In the genomic region with DNA sequence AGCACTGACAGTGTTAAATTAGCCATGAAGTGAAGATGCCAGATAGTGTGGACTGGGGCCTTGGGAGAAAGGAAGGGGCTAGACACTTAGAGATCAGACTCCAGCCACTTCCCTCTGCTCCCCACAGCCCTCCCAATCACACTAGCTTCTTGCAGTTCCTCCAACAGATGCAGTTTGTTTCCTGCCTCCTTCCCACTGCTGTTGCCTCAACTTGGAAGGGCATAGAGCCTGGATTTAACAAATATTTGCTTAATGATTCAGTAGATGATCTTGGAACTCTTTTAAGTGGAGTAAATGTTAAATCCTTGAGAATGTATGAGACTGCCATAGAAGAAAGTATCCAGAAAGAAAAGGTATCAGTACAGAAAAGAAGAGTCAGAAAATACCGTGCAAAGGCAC, we compare ENCODE assay signal across 8 cellular contexts. TPM values are rescaled to one million over a fixed set of nuclear protein-coding genes. Genes with fewer than 3 reads are reported as not detected.
A peak's percentile ranks its signal among the peaks of the same experiment; 100 is the strongest.
DNase-seq lines count a peak whose midpoint lies in the region; ATAC-seq and TF ChIP-seq lines count a peak whose summit lies in the region.

No MANE protein-coding gene starts in this region.

- peak overlapping the region; percentile 89 for H3K4me2 ChIP-seq in Loucy (ENCODE audit: low read depth, low read length, poor library complexity, severe bottlenecking)

- H3K4me3 Mint-ChIP-seq in CD14-positive monocyte: peak overlapping the region; percentile 92 to 99
- H3K4me3 Mint-ChIP-seq in nephron: peak overlapping the region; percentile 85 to 96 (median 87)

- no peaks in the 10 kb centered on the region for H3F3A ChIP-seq in Loucy (ENCODE audit: low read depth)

- peaks cover 35% of the 10 kb centered on the region for H3K4me1 ChIP-seq in Loucy (ENCODE audit: insufficient read depth, low read length, poor library complexity, severe bottlenecking)

- ATAC-seq in GM18498 (IDR thresholded peaks at IDR 0.05; ENCODE audit: unreplicated experiment): no peak
- ATAC-seq in HG02623 (IDR thresholded peaks at IDR 0.05; ENCODE audit: unreplicated experiment): no peak

- H3K4me3 ChIP-seq in Loucy (ENCODE audit: low read length, poor library complexity, severe bottlenecking): peak overlapping the region; percentile 93

- peaks cover 36% of the 10 kb centered on the region for H3K4me1 Mint-ChIP-seq in CD14-positive monocyte
- H3K4me1 Mint-ChIP-seq in nephron: peaks cover 30% of the 10 kb centered on the region

- H3K9me3 ChIP-seq in Loucy (ENCODE audit: insufficient read depth, low read depth, low read length): no peaks in the 10 kb centered on the region

- peaks cover 35% of the 10 kb centered on the region for H3K79me2 ChIP-seq in Loucy (ENCODE audit: insufficient read depth, low read length)

- peaks cover 35% of the 10 kb centered on the region for H4K20me1 ChIP-seq in Loucy (ENCODE audit: insufficient read depth, low read length, poor library complexity, severe bottlenecking)

- peak overlapping the region; percentile 94 for H3K9ac ChIP-seq in Loucy (ENCODE audit: low read depth, low read length, poor library complexity, severe bottlenecking)

- no peak overlapping the region for H2AFZ ChIP-seq in Loucy (ENCODE audit: low read length)

- H3K9me3 Mint-ChIP-seq in CD14-positive monocyte (peaks cover 0 to 4% (median 0%) of the 10 kb centered on the region in 7 donors), nephron (no peaks in the 10 kb centered on the region)

- peaks cover 15% of the 10 kb centered on the region; the same call in 1 of the 2 replicates for H3K36me3 ChIP-seq in Loucy (ENCODE audit: insufficient read depth, low read length)

- no peaks in the 10 kb centered on the region for H3K27me3 Mint-ChIP-seq in CD14-positive monocyte (ENCODE audit: low read depth in 3 of 3)
- no peaks in the 10 kb centered on the region for H3K27me3 Mint-ChIP-seq in nephron (ENCODE audit: low read depth)

- H3K27ac Mint-ChIP-seq in CD14-positive monocyte (peak overlapping the region; percentile 97 to 100 (median 99)), nephron (peak overlapping the region; percentile 95 to 98 (median 97))

- peaks cover 3% of the 10 kb centered on the region for H3K27me3 ChIP-seq in Loucy (ENCODE audit: insufficient read depth, low read length, poor library complexity, severe bottlenecking)

- intact Hi-C loops in CD14-positive monocyte (cut with micrococcal nuclease): loop anchor here (2.0 to 10.0 kb wide), 5 partner anchors 52 to 642 kb away; a partner anchor contains a TSS

- peaks cover 14 to 21% of the 10 kb centered on the region in 2 donors for H3K36me3 Mint-ChIP-seq in CD14-positive monocyte
- peaks cover 21% of the 10 kb centered on the region for H3K36me3 Mint-ChIP-seq in nephron (ENCODE audit: low read depth)

- TF ChIP-seq CTCF in CD14-positive monocyte (IDR thresholded peaks at IDR 0.05) (no peak), Loucy (conservative IDR thresholded peaks at IDR 0.05; ENCODE audit: low read length) (no peak), nephron (IDR thresholded peaks at IDR 0.05; ENCODE audit: unreplicated experiment in 3 of 3) (no peak)

- H3K9me2 ChIP-seq in Loucy (replicated peaks; ENCODE audit: low read depth, low read length): no peaks in the 10 kb centered on the region

- DNase-seq in CD14-positive monocyte (ENCODE audit: low spot score) (no peak), dermis blood vessel endothelial cell (peak; percentile 71), globus pallidus (ENCODE audit: low spot score) (no peak)
- no peak for DNase-seq in stimulated activated naive CD4-positive, alpha-beta T cell treated with Interleukin-2 at 50 U/mL for 16 hours (lab: John Stamatoyannopoulos, UW)

RNA-seq across cellular contexts. Expression of a gene that starts 1.5 kb away (rescaled TPM):
- polyA plus RNA-seq in CD14-positive monocyte: 100 to 1,000 TPM; 202 to 221 TPM
- 510 and 784 TPM in 2 replicates for total RNA-seq in dermis blood vessel endothelial cell

RNA-seq across cellular contexts. Expression of a gene that starts 54.2 kb away (rescaled TPM):
- 1 to 10 TPM; 7.5 to 8.2 TPM for polyA plus RNA-seq in CD14-positive monocyte
- total RNA-seq in dermis blood vessel endothelial cell: 75.5 and 84.7 TPM in 2 replicates
